Comparison of ENCODE assay signal across 14 cellular contexts in genomic region chrX:31323658-31324057, GRCh38.
DNase-seq lines count a peak whose midpoint lies in the region; ATAC-seq and TF ChIP-seq lines count a peak whose summit lies in the region.
"Had no signal": no experiment of that assay in that cellular context is flagged by ENCODE, and none has a peak within 500 bp of the region (broad histone marks: within the 10 kb centered on the region; RNA-seq: fewer than 3 reads in every experiment).

No MANE protein-coding gene starts in this region.

- no peaks in the 10 kb centered on the region for H3K4me1 Mint-ChIP-seq in CD8-positive, alpha-beta memory T cell

- peak; percentile 95 for ATAC-seq in GM19043 (IDR thresholded peaks at IDR 0.05; ENCODE audit: low read depth, unreplicated experiment)
- peak; percentile 93 for ATAC-seq in HG02759 (IDR thresholded peaks at IDR 0.05; ENCODE audit: unreplicated experiment)
- peak; percentile 92 for ATAC-seq in HG03558 (IDR thresholded peaks at IDR 0.05; ENCODE audit: extremely low read depth, unreplicated experiment)
- no peak for ATAC-seq in sciatic nerve
- ATAC-seq: A549 had no signal

- H3K4me2 ChIP-seq in BLaER1: peak overlapping the region; percentile 53
- H3K4me2 ChIP-seq: A549 had no signal

- H4K20me1 ChIP-seq in BLaER1: no peaks in the 10 kb centered on the region

- TF ChIP-seq CTCF in suprapubic skin (IDR thresholded peaks at IDR 0.05): no peak

- DNase-seq in DMS153 (lab: John Stamatoyannopoulos, UW) (no peak), sciatic nerve (ENCODE audit: low spot score) (no peak), suprapubic skin (ENCODE audit: low spot score in 2 of 2) (no peak)
- DNase-seq in CD8-positive, alpha-beta memory T cell: no peak
- DNase-seq: activated CD4-positive, alpha-beta T cell treated with anti-CD3 and anti-CD28 coated beads, Interleukin-2, amount 50 U/mL, for 4 hours; islet precursor cell; NCI-H187; ovary; Right ventricle myocardium superior had no signal

- CTCF ChIA-PET in CD8-positive, alpha-beta memory T cell (lab: Charles Lee): no interaction called here

- H3K27ac Mint-ChIP-seq in CD8-positive, alpha-beta memory T cell: no peak overlapping the region

- peak overlapping the region; percentile 51 for H3K4me3 ChIP-seq in BLaER1
- H3K4me3 ChIP-seq in CD8-positive, alpha-beta memory T cell (ENCODE audit: low read length): no peak overlapping the region
- no peak overlapping the region for H3K4me3 ChIP-seq in suprapubic skin
- H3K4me3 ChIP-seq: A549, ovary had no signal

- no peaks in the 10 kb centered on the region for H3K9me3 Mint-ChIP-seq in CD8-positive, alpha-beta memory T cell

- peaks cover 87% of the 10 kb centered on the region for H3K27me3 ChIP-seq in BLaER1
- no peaks in the 10 kb centered on the region for H3K27me3 ChIP-seq in CD8-positive, alpha-beta memory T cell (ENCODE audit: insufficient read depth, low read length, poor library complexity, severe bottlenecking)
- no peaks in the 10 kb centered on the region for H3K27me3 ChIP-seq in suprapubic skin
- H3K27me3 ChIP-seq: ovary had no signal

- 69% methylated on average over 4 of the region's 4 CpGs for WGBS in suprapubic skin

- H3K9me3 ChIP-seq in BLaER1 (no peaks in the 10 kb centered on the region), suprapubic skin (no peaks in the 10 kb centered on the region)
- no peaks in the 10 kb centered on the region for H3K9me3 ChIP-seq in CD8-positive, alpha-beta memory T cell (ENCODE audit: low read length)
- H3K9me3 ChIP-seq: A549, ovary had no signal

- TF ChIP-seq POLR2A in suprapubic skin (IDR thresholded peaks at IDR 0.05): no peak

- H3K36me3 Mint-ChIP-seq in CD8-positive, alpha-beta memory T cell: no peaks in the 10 kb centered on the region

- H3K4me1 ChIP-seq in BLaER1 (peaks cover 51% of the 10 kb centered on the region), suprapubic skin (no peaks in the 10 kb centered on the region)
- H3K4me1 ChIP-seq in CD8-positive, alpha-beta memory T cell (ENCODE audit: insufficient read depth, low read length): no peaks in the 10 kb centered on the region
- H3K4me1 ChIP-seq: A549 had no signal

- peak overlapping the region in 1 of 7 donors; percentile 29 for H3K4me3 Mint-ChIP-seq in CD8-positive, alpha-beta memory T cell

- no peak for TF ChIP-seq EP300 in suprapubic skin (IDR thresholded peaks at IDR 0.05)

- H3K36me3 ChIP-seq in BLaER1 (no peaks in the 10 kb centered on the region), suprapubic skin (no peaks in the 10 kb centered on the region)
- H3K36me3 ChIP-seq in CD8-positive, alpha-beta memory T cell (ENCODE audit: insufficient read depth, low read length): no peaks in the 10 kb centered on the region
- H3K36me3 ChIP-seq: ovary had no signal

- intact Hi-C loops in sciatic nerve (cut with DNase I): no loop called here

- H3K9ac ChIP-seq in BLaER1: peak overlapping the region; percentile 66

- H3K27ac ChIP-seq in BLaER1 (peak overlapping the region; percentile 50), suprapubic skin (no peak overlapping the region)
- no peak overlapping the region for H3K27ac ChIP-seq in CD8-positive, alpha-beta memory T cell (ENCODE audit: low read depth, low read length)
- H3K27ac ChIP-seq: A549, ovary had no signal

- no peaks in the 10 kb centered on the region for H3K27me3 Mint-ChIP-seq in CD8-positive, alpha-beta memory T cell

- POLR2A ChIA-PET in CD8-positive, alpha-beta memory T cell (lab: Charles Lee): no interaction called here
